ENCODE assay signal across 23 cellular contexts in the genomic region with DNA sequence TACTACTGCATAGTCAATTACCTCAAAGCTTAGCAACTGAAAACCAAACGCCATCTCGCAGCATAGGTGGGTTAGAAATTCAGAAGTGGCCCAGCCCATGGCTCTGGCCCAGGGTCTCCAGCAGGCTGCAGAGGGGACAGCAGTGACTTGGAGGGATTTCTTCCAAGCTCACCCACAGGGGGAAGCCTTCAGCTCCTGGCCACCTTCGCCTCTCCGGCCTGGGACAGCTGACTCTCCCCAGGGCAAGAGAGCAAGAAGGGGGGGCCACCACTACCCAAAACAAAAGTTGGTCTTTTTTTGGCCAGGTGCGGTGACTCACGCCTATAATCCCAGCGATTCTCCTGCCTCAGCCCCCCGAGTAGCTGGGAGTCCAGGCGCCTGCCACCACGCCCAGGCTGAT. TPM values are rescaled to one million over a fixed set of nuclear protein-coding genes. Genes with fewer than 3 reads are reported as not detected.
DNase-seq lines count a peak whose midpoint lies in the region; ATAC-seq, FAIRE-seq and TF ChIP-seq lines count a peak whose summit lies in the region.
"Had no signal": no experiment of that assay in that cellular context is flagged by ENCODE, and none has a peak within 500 bp of the region (broad histone marks: within the 10 kb centered on the region; RNA-seq: fewer than 3 reads in every experiment).

No MANE protein-coding gene starts in this region.

- no TSS peak for BruUV-seq in HepG2 (replicated peaks; lab: Mats Ljungman, UMichigan)

- H3K9ac ChIP-seq in HepG2 (ENCODE audit: insufficient read depth, low read depth, low read length) = no peak overlapping the region

- no peak for TF ChIP-seq POLR2A in HepG2 (IDR thresholded peaks at IDR 0.05; ENCODE audit: insufficient read depth in 1 of 2, low read depth in 2 of 2, low read length in 2 of 2)
- no peak for TF ChIP-seq POLR2A in right lobe of liver (IDR thresholded peaks at IDR 0.05)
- no peak for TF ChIP-seq POLR2A in testis (IDR thresholded peaks at IDR 0.05)

- DNase-seq in HepG2 (ENCODE audit: low spot score) (no peak), right lobe of liver (no peak), WTC11 (ENCODE audit: low spot score) (no peak), islet precursor cell (peak; percentile 68), testis (no peak), KG1 (lab: John Stamatoyannopoulos, UW) (no peak), germinal center (ENCODE audit: low spot score) (no peak)
- DNase-seq in CD8-positive, alpha-beta memory T cell = no peak
- DNase-seq: BE2C; Calu3; CD4-positive, alpha-beta memory T cell; DMS53; GOT3; HFFc6; IMR-90; NCI-H1092 treated with DMSO at 0.1 percent for 48 hours; NCI-H2081 treated with DMSO at 0.1 percent for 48 hours; NCI-H446 treated with DMSO at 0.1 percent for 48 hours; Peyer's patch had no signal

- POLR2A ChIA-PET in HepG2 (lab: Yijun Ruan, JAX) = interaction anchor here (2.5 to 6.9 kb wide), 4 partner anchors 16 to 51 kb away, joined by 10 to 102 read pairs (median 62); partner anchors contain the start of gene RCOR1
- POLR2A ChIA-PET in WTC11 (lab: Charles Lee) = interaction anchor here (1.2 kb wide), 1 partner anchor 14 kb away, joined by 3 read pairs; no protein-coding TSS in a partner anchor
- POLR2A ChIA-PET in CD8-positive, alpha-beta memory T cell (lab: Charles Lee) = no interaction called here

- no peaks in the 10 kb centered on the region for H4K20me1 ChIP-seq in HepG2 (ENCODE audit: insufficient read depth, low read length)

- H3K4me1 ChIP-seq in HepG2 (ENCODE audit: insufficient read depth, low read length) (peaks cover 68% of the 10 kb centered on the region), right lobe of liver (no peaks in the 10 kb centered on the region), testis (peaks cover 15% of the 10 kb centered on the region)
- no peaks in the 10 kb centered on the region for H3K4me1 ChIP-seq in CD8-positive, alpha-beta memory T cell (ENCODE audit: insufficient read depth, low read length)

- no peak overlapping the region for H2AFZ ChIP-seq in HepG2 (ENCODE audit: low read length)

- H3K27me3 Mint-ChIP-seq in WTC11 (ENCODE audit: low read depth) = peaks cover 23% of the 10 kb centered on the region
- peaks cover 16 to 28% of the 10 kb centered on the region in 2 donors for H3K27me3 Mint-ChIP-seq in CD8-positive, alpha-beta memory T cell

- H3K36me3 ChIP-seq in HepG2 (replicated peaks in 1 of 2; ENCODE audit: control insufficient read depth in 1 of 2, insufficient read depth in 2 of 2, low read length in 2 of 2) (no peaks in the 10 kb centered on the region), right lobe of liver (no peaks in the 10 kb centered on the region), testis (ENCODE audit: low read depth, missing control alignments) (no peaks in the 10 kb centered on the region)
- no peaks in the 10 kb centered on the region for H3K36me3 ChIP-seq in CD8-positive, alpha-beta memory T cell (ENCODE audit: insufficient read depth, low read length)
- H3K36me3 ChIP-seq: BE2C, Peyer's patch had no signal

- no peaks in the 10 kb centered on the region for H3K9me3 Mint-ChIP-seq in WTC11
- no peaks in the 10 kb centered on the region for H3K9me3 Mint-ChIP-seq in CD8-positive, alpha-beta memory T cell
- H3K9me3 Mint-ChIP-seq: HFFc6 had no signal

- intact Hi-C loops in HepG2 (cut with micrococcal nuclease; ENCODE audit: unreplicated experiment) = no loop called here
- intact Hi-C loops in right lobe of liver (cut with DNase I) = no loop called here
- intact Hi-C loops in testis (cut with DNase I; ENCODE audit: low total_unique reads) = no loop called here

- H3K79me2 ChIP-seq in HepG2 (ENCODE audit: insufficient read depth, low read length) = peaks cover 10% of the 10 kb centered on the region

- H3K4me2 ChIP-seq in HepG2 (ENCODE audit: low read depth, low read length) = peak overlapping the region; percentile 21; the same call in 1 of the 2 replicates

- peak; percentile 40 for TF ChIP-seq RAD21 in HepG2 (CRISPR knock-in tag; IDR thresholded peaks at IDR 0.05)

- H3K4me3 ChIP-seq in HepG2 (replicated peaks in 1 of 3; ENCODE audit: insufficient read depth in 1 of 3, low read depth in 2 of 3, low read length in 3 of 3) = no peak overlapping the region
- H3K4me3 ChIP-seq in right lobe of liver = no peak overlapping the region
- H3K4me3 ChIP-seq in testis = no peak overlapping the region
- H3K4me3 ChIP-seq in CD8-positive, alpha-beta memory T cell (ENCODE audit: low read length) = no peak overlapping the region
- H3K4me3 ChIP-seq: Peyer's patch had no signal

- in situ Hi-C loops in HepG2 (cut with HindIII; ENCODE audit: extremely low pct_ligation_motif_present, low pct_unique_long_range_greater_than_20kb) = loop anchor here (5.0 kb wide), 1 partner anchor 51 kb away; the partner anchor contains the start of gene RCOR1

- TF ChIP-seq EP300 in HepG2 (IDR thresholded peaks at IDR 0.05; ENCODE audit: low read depth in 2 of 2, low read length in 2 of 2) (no peak), HepG2 (CRISPR knock-in tag; IDR thresholded peaks at IDR 0.05; ENCODE audit: borderline replicate concordance) (no peak)

- H3K4me1 Mint-ChIP-seq in WTC11 = peaks cover 15% of the 10 kb centered on the region
- peaks cover 2 to 8% (median 3%) of the 10 kb centered on the region in 3 donors for H3K4me1 Mint-ChIP-seq in CD8-positive, alpha-beta memory T cell

- no peaks in the 10 kb centered on the region for H3K36me3 Mint-ChIP-seq in WTC11
- H3K36me3 Mint-ChIP-seq in CD8-positive, alpha-beta memory T cell = no peaks in the 10 kb centered on the region
- H3K36me3 Mint-ChIP-seq: CD4-positive, alpha-beta memory T cell had no signal

- H3K4me3 Mint-ChIP-seq in WTC11 = no peak overlapping the region
- H3K4me3 Mint-ChIP-seq in CD8-positive, alpha-beta memory T cell = no peak overlapping the region
- H3K4me3 Mint-ChIP-seq: CD4-positive, alpha-beta memory T cell; HFFc6 had no signal

- WGBS in HepG2 (ENCODE audit: low lambda C conversion rate) = 27% methylated on average over 7 of the region's 10 CpGs
- WGBS in right lobe of liver (ENCODE audit: insufficient coverage, low coverage, low lambda C conversion rate, missing lambda C conversion rate) = 90% methylated on average over 8 of the region's 10 CpGs
- 90 to 92% methylated on average over 10 of the region's 10 CpGs for WGBS in testis, 2 donors

- ATAC-seq in HepG2 (no peak), right lobe of liver (no peak), WTC11 (peak; percentile 25)
- ATAC-seq: Right ventricle myocardium inferior had no signal

- no peaks in the 10 kb centered on the region; a peak in 1 of 5 replicates for H3K27me3 ChIP-seq in HepG2 (ENCODE audit: control insufficient read depth in 1 of 2, insufficient read depth in 2 of 2, low read length in 2 of 2)
- peaks cover 0 to 9% of the 10 kb centered on the region in 2 donors for H3K27me3 ChIP-seq in right lobe of liver
- H3K27me3 ChIP-seq in testis = no peaks in the 10 kb centered on the region
- peaks cover 8% of the 10 kb centered on the region for H3K27me3 ChIP-seq in CD8-positive, alpha-beta memory T cell (ENCODE audit: insufficient read depth, low read length, poor library complexity, severe bottlenecking)
- H3K27me3 ChIP-seq: BE2C, Peyer's patch had no signal

- H3K27ac Mint-ChIP-seq in WTC11 = no peak overlapping the region
- H3K27ac Mint-ChIP-seq in CD8-positive, alpha-beta memory T cell = no peak overlapping the region
- H3K27ac Mint-ChIP-seq: CD4-positive, alpha-beta memory T cell; HFFc6 had no signal

- FAIRE-seq in HepG2 (lab: Jason Lieb, UNC) = no peak
- FAIRE-seq: GM12892, GM18507 had no signal

- CTCF ChIA-PET in HepG2 (lab: Yijun Ruan, JAX; ENCODE audit: low intra/inter-chr PET ratio, low total read pairs) (no interaction called here), WTC11 (lab: Charles Lee) (interaction anchor here (0.6 to 3.4 kb wide), 9 partner anchors 14 to 191 kb away, joined by 3 to 18 read pairs (median 4); partner anchors contain the start of gene ANKRD9)
- CTCF ChIA-PET in CD8-positive, alpha-beta memory T cell (lab: Charles Lee) = no interaction called here

- H3K9me3 ChIP-seq in HepG2 (ENCODE audit: low read length) (no peaks in the 10 kb centered on the region), right lobe of liver (no peaks in the 10 kb centered on the region), testis (no peaks in the 10 kb centered on the region)
- H3K9me3 ChIP-seq in CD8-positive, alpha-beta memory T cell (ENCODE audit: low read length) = no peaks in the 10 kb centered on the region
- H3K9me3 ChIP-seq: BE2C, Peyer's patch had no signal

- H3K27ac ChIP-seq in HepG2 (ENCODE audit: extremely low read length, insufficient read depth, low read length) = no peak overlapping the region
- H3K27ac ChIP-seq in right lobe of liver = no peak overlapping the region
- H3K27ac ChIP-seq in testis = no peak overlapping the region
- no peak overlapping the region for H3K27ac ChIP-seq in CD8-positive, alpha-beta memory T cell (ENCODE audit: low read depth, low read length)
- H3K27ac ChIP-seq: HL-60, Peyer's patch had no signal

- TF ChIP-seq CTCF in HepG2 (CRISPR knock-in tag; IDR thresholded peaks at IDR 0.05) (no peak), right lobe of liver (IDR thresholded peaks at IDR 0.05) (no peak), WTC11 (IDR thresholded peaks at IDR 0.05) (no peak), testis (IDR thresholded peaks at IDR 0.05) (no peak)

RNA-seq across cellular contexts. Expression of gene ANKRD9, which starts 32.2 kb away (rescaled TPM):
- 5.7 and 10.0 TPM in 2 replicates for total RNA-seq in HepG2 (2016; rRNA removed; fragmentation: Illumina TruSeq; extraction: Trizol)
- 14.3 and 16.0 TPM in 2 replicates for total RNA-seq in HepG2 (2016; cell fraction: cytosol; rRNA removed; fragmentation: Illumina TruSeq; extraction: Trizol; ENCODE audit: low read depth)
- total RNA-seq in HepG2 (2016; cell fraction: insoluble cytoplasmic fraction; rRNA removed; fragmentation: Illumina TruSeq; extraction: Trizol) = 5.0 and 10.4 TPM in 2 replicates
- total RNA-seq in HepG2 (2016; cell fraction: membrane; rRNA removed; fragmentation: Illumina TruSeq; extraction: Trizol) = 17.4 and 22.1 TPM in 2 replicates
- 10.0 and 10.9 TPM in 2 replicates for total RNA-seq in HepG2 (2016; cell fraction: nucleus; rRNA removed; fragmentation: Illumina TruSeq; extraction: Trizol)
- polyA plus RNA-seq in HepG2 (2011; rRNA removed) = 15.0 and 23.2 TPM in 2 replicates
- polyA plus RNA-seq in HepG2 (2011; cell fraction: cytosol; rRNA removed) = 15.5 and 27.2 TPM in 2 replicates
- polyA plus RNA-seq in HepG2 (2011; cell fraction: nucleus; rRNA removed) = 167 and 168 TPM in 2 replicates
- polyA plus RNA-seq in HepG2 (2012) = 10.5 and 17.4 TPM in 2 replicates
- polyA plus RNA-seq in HepG2 (2016; cell fraction: cytosol; fragmentation: Illumina TruSeq; extraction: Trizol; ENCODE audit: low read depth) = 15.9 and 17.0 TPM in 2 replicates
- 5.9 and 6.8 TPM in 2 replicates for polyA plus RNA-seq in HepG2 (2016; cell fraction: insoluble cytoplasmic fraction; fragmentation: Illumina TruSeq; extraction: Trizol; ENCODE audit: low read depth)
- 15.7 and 16.1 TPM in 2 replicates for polyA plus RNA-seq in HepG2 (2016; cell fraction: membrane; fragmentation: Illumina TruSeq; extraction: Trizol; ENCODE audit: low read depth)
- 29.1 and 29.7 TPM in 2 replicates for polyA plus RNA-seq in HepG2 (2016; cell fraction: nucleus; fragmentation: Illumina TruSeq; extraction: Trizol; ENCODE audit: insufficient read depth, low read depth)
- 16.4 and 20.4 TPM in 2 replicates for polyA minus RNA-seq in HepG2 (2011; rRNA and poly(A)+ RNA removed; ENCODE audit: low replicate concordance)
- 9.8 and 9.9 TPM in 2 replicates for polyA minus RNA-seq in HepG2 (2011; cell fraction: cytosol; rRNA and poly(A)+ RNA removed)
- polyA minus RNA-seq in HepG2 (2011; cell fraction: nucleus; rRNA and poly(A)+ RNA removed) = 11.9 and 12.4 TPM in 2 replicates
- 10 to 100 TPM in 2 of 6 experiments, 1 to 10 TPM in 4; 7.5 to 33.8 (median 8.9) TPM for total RNA-seq in right lobe of liver
- total RNA-seq in WTC11 (2021) = 55.6 to 63.8 TPM (median 56.6 TPM) in 3 replicates
- total RNA-seq in testis = 100 to 1,000 TPM in 1 of 2 donors, 10 to 100 TPM in 1; 88.7 to 153 TPM
- 21.0 TPM for polyA plus RNA-seq in testis (ENCODE audit: insufficient read depth, low read depth, low replicate concordance)
- 10 to 100 TPM; 10.1 to 12.1 TPM for total RNA-seq in CD8-positive, alpha-beta memory T cell
- 1.3 TPM for polyA plus RNA-seq in CD8-positive, alpha-beta memory T cell

RNA-seq across cellular contexts. Expression of gene RCOR1, which starts 50.7 kb away (rescaled TPM):
- total RNA-seq in HepG2 (2016; rRNA removed; fragmentation: Illumina TruSeq; extraction: Trizol) (11.1 and 14.8 TPM in 2 replicates), right lobe of liver (10 to 100 TPM in 2 of 6 experiments, 1 to 10 TPM in 4; 7.5 to 14.1 (median 8.7) TPM), WTC11 (2021) (25.1 to 25.4 TPM (median 25.4 TPM) in 3 replicates), testis (10 to 100 TPM; 33.9 to 37.8 TPM)
- 5.2 and 6.2 TPM in 2 replicates for total RNA-seq in HepG2 (2016; cell fraction: cytosol; rRNA removed; fragmentation: Illumina TruSeq; extraction: Trizol; ENCODE audit: low read depth)
- 10.9 and 13.8 TPM in 2 replicates for total RNA-seq in HepG2 (2016; cell fraction: insoluble cytoplasmic fraction; rRNA removed; fragmentation: Illumina TruSeq; extraction: Trizol)
- total RNA-seq in HepG2 (2016; cell fraction: membrane; rRNA removed; fragmentation: Illumina TruSeq; extraction: Trizol) = 6.6 and 7.2 TPM in 2 replicates
- 15.7 and 18.1 TPM in 2 replicates for total RNA-seq in HepG2 (2016; cell fraction: nucleus; rRNA removed; fragmentation: Illumina TruSeq; extraction: Trizol)
- polyA plus RNA-seq in HepG2 (2011; rRNA removed) (10.2 and 10.5 TPM in 2 replicates), testis (ENCODE audit: insufficient read depth, low read depth, low replicate concordance) (33.8 TPM)
- 5.8 and 9.2 TPM in 2 replicates for polyA plus RNA-seq in HepG2 (2011; cell fraction: cytosol; rRNA removed)
- polyA plus RNA-seq in HepG2 (2011; cell fraction: nucleus; rRNA removed) = 7.8 and 8.1 TPM in 2 replicates
- 12.0 and 12.1 TPM in 2 replicates for polyA plus RNA-seq in HepG2 (2012)
- 0.57 and 0.69 TPM in 2 replicates for polyA plus RNA-seq in HepG2 (2016; cell fraction: cytosol; fragmentation: Illumina TruSeq; extraction: Trizol; ENCODE audit: low read depth)
- 14.2 and 16.0 TPM in 2 replicates for polyA plus RNA-seq in HepG2 (2016; cell fraction: insoluble cytoplasmic fraction; fragmentation: Illumina TruSeq; extraction: Trizol; ENCODE audit: low read depth)
- 1.9 and 2.5 TPM in 2 replicates for polyA plus RNA-seq in HepG2 (2016; cell fraction: membrane; fragmentation: Illumina TruSeq; extraction: Trizol; ENCODE audit: low read depth)
- 19.9 and 20.7 TPM in 2 replicates for polyA plus RNA-seq in HepG2 (2016; cell fraction: nucleus; fragmentation: Illumina TruSeq; extraction: Trizol; ENCODE audit: insufficient read depth, low read depth)
- polyA minus RNA-seq in HepG2 (2011; rRNA and poly(A)+ RNA removed; ENCODE audit: low replicate concordance) = 15.4 and 22.7 TPM in 2 replicates
- polyA minus RNA-seq in HepG2 (2011; cell fraction: cytosol; rRNA and poly(A)+ RNA removed) = 11.9 and 12.5 TPM in 2 replicates
- polyA minus RNA-seq in HepG2 (2011; cell fraction: nucleus; rRNA and poly(A)+ RNA removed) = 25.1 TPM in 2 replicates
- 10 to 100 TPM; 14.5 to 14.9 TPM for total RNA-seq in CD8-positive, alpha-beta memory T cell
- 1.1 TPM for polyA plus RNA-seq in CD8-positive, alpha-beta memory T cell
